1 cellular context compared by ENCODE assay signal in the genomic region with DNA sequence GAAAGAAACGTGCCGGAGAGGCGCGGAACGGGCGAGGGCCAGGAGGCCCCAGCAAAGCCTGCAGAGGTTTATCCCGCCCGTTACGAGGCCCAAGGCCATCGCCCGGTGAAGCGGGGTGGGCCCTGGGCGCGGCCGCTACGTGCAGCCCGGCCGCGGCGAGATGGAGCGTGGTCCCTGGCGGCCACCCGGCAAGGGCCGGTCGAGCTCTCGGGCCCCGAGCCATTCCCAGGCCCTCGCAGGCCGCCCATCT.
TF ChIP-seq lines count a peak whose summit lies in the region.

No MANE protein-coding gene starts in this region.

TF ChIP-seq in GM12878, 131 proteins besides CTCF, POLR2A, EP300 and RAD21:
- TF ChIP-seq CHD2 (IDR thresholded peaks at IDR 0.05; ENCODE audit: borderline replicate concordance, low read depth, low read length): no peak
- no peak for TF ChIP-seq NFXL1 (IDR thresholded peaks at IDR 0.05; ENCODE audit: borderline replicate concordance)
- no peak for TF ChIP-seq HDAC6 (IDR thresholded peaks at IDR 0.05; ENCODE audit: unreplicated experiment)
- TF ChIP-seq TCF7 (IDR thresholded peaks at IDR 0.05; ENCODE audit: borderline replicate concordance): no peak
- peak; percentile 18; the same call in 1 of the 2 replicates for TF ChIP-seq MXI1 (IDR thresholded peaks at IDR 0.05; ENCODE audit: low read depth, low read length)
- no peak for TF ChIP-seq RELA (IDR thresholded peaks at IDR 0.05; ENCODE audit: borderline replicate concordance, partially characterized antibody)
- no peak for TF ChIP-seq CREB1 (IDR thresholded peaks at IDR 0.05; ENCODE audit: low read depth)
- TF ChIP-seq NR2F1 (conservative IDR thresholded peaks at IDR 0.05): peak; percentile 53; the same call in 1 of the 2 replicates
- TF ChIP-seq SMARCA5 (IDR thresholded peaks at IDR 0.05): peak; percentile 25; the same call in 1 of the 2 replicates
- no peak for TF ChIP-seq MEF2B (IDR thresholded peaks at IDR 0.05; ENCODE audit: partially characterized antibody, poor library complexity, severe bottlenecking)
- TF ChIP-seq EZH2 (IDR thresholded peaks at IDR 0.05; ENCODE audit: borderline replicate concordance, control insufficient read depth, low read depth, low read length): no peak
- TF ChIP-seq EGR1 (IDR thresholded peaks at IDR 0.05; ENCODE audit: borderline replicate concordance in 1 of 2, low read depth in 2 of 2, low read length in 2 of 2): no peak
- no peak for TF ChIP-seq ESRRA (IDR thresholded peaks at IDR 0.05; ENCODE audit: low read length)
- peak; percentile 54; the same call in 1 of the 2 replicates for TF ChIP-seq GATAD2B (conservative IDR thresholded peaks at IDR 0.05; ENCODE audit: low read depth)
